ENCODE assay signal across 26 cellular contexts in genomic region chr9:78543353-78543752, GRCh38.
A peak's percentile ranks its signal among the peaks of the same experiment; 100 is the strongest.
DNase-seq lines count a peak whose midpoint lies in the region; ATAC-seq and TF ChIP-seq lines count a peak whose summit lies in the region.
"Had no signal": no experiment of that assay in that cellular context is flagged by ENCODE, and none has a peak within 500 bp of the region (broad histone marks: within the 10 kb centered on the region; RNA-seq: fewer than 3 reads in every experiment).

No MANE protein-coding gene starts in this region.

- no peaks in the 10 kb centered on the region for H3K36me3 ChIP-seq in HUES48 (ENCODE audit: control insufficient read depth, insufficient read depth, low read length)
- H3K36me3 ChIP-seq in ectodermal cell (ENCODE audit: control insufficient read depth, insufficient read depth, low read length) = no peaks in the 10 kb centered on the region
- H3K36me3 ChIP-seq in iPS-20b (ENCODE audit: insufficient read depth, low read depth, low read length) = no peaks in the 10 kb centered on the region
- no peaks in the 10 kb centered on the region for H3K36me3 ChIP-seq in neuronal stem cell (replicated peaks in 1 of 2; ENCODE audit: control insufficient read depth in 2 of 2, insufficient read depth in 2 of 2, low read length in 2 of 2)

- no peak overlapping the region for H3K23ac ChIP-seq in neuronal stem cell (ENCODE audit: low read depth, low read length, poor library complexity)

- H3K18ac ChIP-seq in neuronal stem cell (ENCODE audit: low read length) = no peak overlapping the region

- no peak overlapping the region for H2BK15ac ChIP-seq in neuronal stem cell (ENCODE audit: low read length)

- H3K4ac ChIP-seq in neuronal stem cell (ENCODE audit: low read length) = no peak overlapping the region

- H4K8ac ChIP-seq in neuronal stem cell (ENCODE audit: low read depth, low read length) = no peak overlapping the region

- DNase-seq in neuronal stem cell (ENCODE audit: low spot score) (no peak), activated gamma-delta T cell treated with Interleukin-2 at 50 U/mL for 16 hours (no peak), right cardiac atrium (no peak), GM10248 (ENCODE audit: extremely low spot score) (no peak)
- DNase-seq: Caco-2; CD8-positive, alpha-beta T cell; GDM1; HFFc6; Karpas-422; NCI-H1092 treated with DMSO at 0.1 percent for 48 hours; NCI-H1436; NCI-H187; NCI-H2081 treated with DMSO at 0.1 percent for 48 hours; NCI-H2171; NCI-H226; NCI-H510A; NCI-H69; SIG-M5 had no signal

- 34 to 39% methylated on average over 3 of the region's 3 CpGs for WGBS in ectodermal cell, 2 experiments
- WGBS in neuronal stem cell (ENCODE audit: extremely low coverage in 2 of 2, insufficient read length in 2 of 2, insufficient replicate concordance in 1 of 2), 2 donors = no CpG with 5 or more reads among the region's 3 CpGs
- 49% methylated on average over 3 of the region's 3 CpGs for WGBS in right cardiac atrium

- no peak overlapping the region for H4K91ac ChIP-seq in neuronal stem cell (ENCODE audit: low read depth, low read length, poor library complexity)

- intact Hi-C loops in right cardiac atrium (cut with DNase I) = no loop called here

- H3K9ac ChIP-seq in HUES48 (ENCODE audit: low read depth, low read length) (no peak overlapping the region), iPS-20b (ENCODE audit: low read depth, low read length) (peak overlapping the region; percentile 59; the same call in 1 of the 2 replicates), neuronal stem cell (ENCODE audit: low read depth, low read length, poor library complexity) (no peak overlapping the region)

- POLR2A ChIA-PET in GM10248 (lab: Yijun Ruan, JAX) = no interaction called here

- no peak overlapping the region for H3K14ac ChIP-seq in neuronal stem cell (ENCODE audit: low read length)

- H3K4me3 ChIP-seq in HUES48 (ENCODE audit: low read depth, low read length) (peak overlapping the region; percentile 7; the same call in 1 of the 2 replicates), ectodermal cell (ENCODE audit: insufficient read depth, low read depth, low read length) (no peak overlapping the region), iPS-20b (ENCODE audit: low read length) (peak overlapping the region; percentile 44; the same call in 1 of the 2 replicates), neuronal stem cell (ENCODE audit: low read length in 2 of 2) (no peak overlapping the region), right cardiac atrium (ENCODE audit: low read length) (no peak overlapping the region)
- H3K4me3 ChIP-seq: SK-N-MC had no signal

- TF ChIP-seq CTCF in GM10248 (IDR thresholded peaks at IDR 0.05; ENCODE audit: control extremely low read depth, extremely low read depth, low read depth, missing control alignments) = no peak

- no peak overlapping the region for H2AK5ac ChIP-seq in neuronal stem cell (ENCODE audit: low read depth, low read length)

- H3K4me1 ChIP-seq in HUES48 (ENCODE audit: control insufficient read depth, insufficient read depth, low read length) = peaks cover 31% of the 10 kb centered on the region
- H3K4me1 ChIP-seq in ectodermal cell (ENCODE audit: control insufficient read depth, insufficient read depth, low read length) = peaks cover 21% of the 10 kb centered on the region
- peaks cover 26% of the 10 kb centered on the region; the same call in 1 of the 2 replicates for H3K4me1 ChIP-seq in iPS-20b (ENCODE audit: insufficient read depth, low read length)
- peaks cover 7 to 10% of the 10 kb centered on the region in 2 donors for H3K4me1 ChIP-seq in neuronal stem cell (ENCODE audit: control insufficient read depth in 2 of 2, insufficient read depth in 1 of 2, low read depth in 1 of 2, low read length in 2 of 2)
- no peaks in the 10 kb centered on the region for H3K4me1 ChIP-seq in right cardiac atrium (ENCODE audit: control insufficient read depth, insufficient read depth, low read length)
- H3K4me1 ChIP-seq: Caco-2 had no signal

- H3K79me1 ChIP-seq in neuronal stem cell (ENCODE audit: low read depth, low read length) = no peaks in the 10 kb centered on the region

- no peak overlapping the region for H2BK5ac ChIP-seq in neuronal stem cell (ENCODE audit: low read length)

- H3K27ac ChIP-seq in HUES48 (ENCODE audit: low read depth, low read length) (peak overlapping the region; percentile 73), ectodermal cell (ENCODE audit: insufficient read depth, low read depth, low read length, poor library complexity, severe bottlenecking) (peak overlapping the region; percentile 27), iPS-20b (ENCODE audit: low read length) (no peak overlapping the region), neuronal stem cell (replicated peaks; ENCODE audit: low read length) (peak overlapping the region; percentile 67), right cardiac atrium (ENCODE audit: low read length) (no peak overlapping the region)
- H3K27ac ChIP-seq: RWPE1, SK-N-MC had no signal

- CTCF ChIA-PET in GM10248 (lab: Yijun Ruan, JAX) = no interaction called here

- H3K4me2 ChIP-seq in neuronal stem cell (ENCODE audit: insufficient read depth, low read length, poor library complexity, severe bottlenecking) = no peak overlapping the region

- H3K9me3 ChIP-seq in HUES48 (ENCODE audit: control insufficient read depth, insufficient read depth, low read length) (no peaks in the 10 kb centered on the region), ectodermal cell (ENCODE audit: control insufficient read depth, low read length) (no peaks in the 10 kb centered on the region), iPS-20b (ENCODE audit: insufficient read depth, low read depth, low read length) (no peaks in the 10 kb centered on the region), neuronal stem cell (replicated peaks in 1 of 2; ENCODE audit: control insufficient read depth in 2 of 2, insufficient read depth in 1 of 2, low read depth in 1 of 2, low read length in 2 of 2) (peaks cover 0 to 2% of the 10 kb centered on the region in 2 donors), right cardiac atrium (ENCODE audit: control insufficient read depth, low read length) (no peaks in the 10 kb centered on the region)
- H3K9me3 ChIP-seq: Caco-2 had no signal

- no peak for ATAC-seq in HG03135 (IDR thresholded peaks at IDR 0.05; ENCODE audit: unreplicated experiment)
- ATAC-seq in right cardiac atrium = no peak
- ATAC-seq: CD8-positive, alpha-beta T cell; HepG2; Panc1 had no signal

- H3K27me3 ChIP-seq in HUES48 (ENCODE audit: control insufficient read depth, insufficient read depth, low read length) (no peaks in the 10 kb centered on the region), ectodermal cell (ENCODE audit: control insufficient read depth, insufficient read depth, low read length, poor library complexity, severe bottlenecking) (no peaks in the 10 kb centered on the region), iPS-20b (ENCODE audit: insufficient read depth, low read length) (no peaks in the 10 kb centered on the region), neuronal stem cell (ENCODE audit: control insufficient read depth in 3 of 3, insufficient read depth in 3 of 3, low read depth in 1 of 3, low read length in 3 of 3) (no peaks in the 10 kb centered on the region), right cardiac atrium (ENCODE audit: control insufficient read depth, insufficient read depth) (no peaks in the 10 kb centered on the region)

- H2BK12ac ChIP-seq in neuronal stem cell (ENCODE audit: low read length) = no peak overlapping the region

- no peak overlapping the region for H2BK120ac ChIP-seq in neuronal stem cell (ENCODE audit: low read depth, low read length)

- peak overlapping the region; percentile 60 for H2AFZ ChIP-seq in neuronal stem cell (ENCODE audit: low read length)

Comparison
In these comparisons a context has a peak if more than half of its experiments do, and no peak if none do; other contexts are left out.
1. H3K27ac ChIP-seq: peak in HUES48 (single experiment), ectodermal cell (single experiment) and neuronal stem cell (single experiment); none in iPS-20b (single experiment) and right cardiac atrium (single experiment).
2. H3K4me3 ChIP-seq: peak in HUES48 (single experiment) and iPS-20b (single experiment); none in ectodermal cell (single experiment), neuronal stem cell (0 of 2) and right cardiac atrium (single experiment).